Comparison of ENCODE assay signal across 9 cellular contexts in the genomic region with DNA sequence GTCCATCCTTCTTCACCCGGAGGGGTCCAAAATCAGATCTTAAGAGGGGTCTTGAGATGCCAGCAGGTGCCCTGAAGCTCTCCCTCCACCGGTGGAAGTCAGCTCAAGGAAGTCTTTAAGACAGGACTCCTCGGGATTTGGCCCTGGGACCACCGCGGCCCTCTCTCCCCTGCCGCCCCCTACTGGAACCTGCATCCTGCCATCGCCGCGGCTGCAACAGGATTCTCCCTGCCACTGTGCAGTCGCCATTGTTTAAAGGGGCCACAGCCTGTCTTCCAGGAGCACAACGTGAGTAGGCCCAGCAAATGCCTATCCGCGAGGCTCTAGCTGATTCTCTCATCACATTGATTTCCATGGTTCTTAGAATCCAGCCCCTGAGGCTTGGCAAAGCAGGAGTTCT.
"Had no signal": no experiment of that assay in that cellular context is flagged by ENCODE, and none has a peak within 500 bp of the region (broad histone marks: within the 10 kb centered on the region; RNA-seq: fewer than 3 reads in every experiment).

No MANE protein-coding gene starts in this region.

- H3K27ac ChIP-seq: GM23248 had no signal

- ATAC-seq: GM23338, HCT116 had no signal

- H3K27ac Mint-ChIP-seq: GM23338, H9, HFFc6 had no signal

- H3K36me3 ChIP-seq: HAP-1 had no signal

- H3K4me3 ChIP-seq: GM23248, GM23338, HAP-1 had no signal

- H3K9me3 ChIP-seq: HAP-1 had no signal

- H3K4me1 Mint-ChIP-seq: GM23338, H9 had no signal

- H3K4me1 ChIP-seq: HAP-1 had no signal

- DNase-seq: GM23248, GOT3, H7, H9, HCEC 1CT, HFFc6 had no signal

- H3K4me3 Mint-ChIP-seq: GM23338, H9, HFFc6 had no signal
